In genomic region chr6:147287869-147288271, GRCh38 we compare ENCODE assay signal across 14 cellular contexts.
A peak's percentile ranks its signal among the peaks of the same experiment; 100 is the strongest.
DNase-seq lines count a peak whose midpoint lies in the region; ATAC-seq, FAIRE-seq and TF ChIP-seq lines count a peak whose summit lies in the region.
"Had no signal": no experiment of that assay in that cellular context is flagged by ENCODE, and none has a peak within 500 bp of the region (broad histone marks: within the 10 kb centered on the region; RNA-seq: fewer than 3 reads in every experiment).

No MANE protein-coding gene starts in this region.

- H3K27ac Mint-ChIP-seq in activated CD4-positive, alpha-beta T cell treated with anti-CD3 and anti-CD28 coated beads, Interleukin-2, amount 10 ng/mL, durations not matched to agents 24 days and 14 days, result peak overlapping the region; percentile 70
- H3K27ac Mint-ChIP-seq: type B pancreatic cell, WTC11 had no signal

- H3K27me3 Mint-ChIP-seq in activated CD4-positive, alpha-beta T cell treated with anti-CD3 and anti-CD28 coated beads, Interleukin-2, amount 10 ng/mL, durations not matched to agents 24 days and 14 days, result no peaks in the 10 kb centered on the region
- H3K27me3 Mint-ChIP-seq: type B pancreatic cell had no signal

- peaks cover 25% of the 10 kb centered on the region for H3K4me1 Mint-ChIP-seq in activated CD4-positive, alpha-beta T cell treated with anti-CD3 and anti-CD28 coated beads, Interleukin-2, amount 10 ng/mL, durations not matched to agents 24 days and 14 days
- H3K4me1 Mint-ChIP-seq: WTC11 had no signal

- H3K9me3 ChIP-seq in adipocyte (ENCODE audit: control insufficient read depth, low read length), result no peaks in the 10 kb centered on the region
- H3K9me3 ChIP-seq: gastroesophageal sphincter had no signal

- H3K36me3 ChIP-seq in adipocyte (ENCODE audit: control insufficient read depth, insufficient read depth, low read length, severe bottlenecking), result peaks cover 26% of the 10 kb centered on the region

- ATAC-seq in foreskin keratinocyte, result peak; percentile 94
- ATAC-seq in GM19023 (IDR thresholded peaks at IDR 0.05; ENCODE audit: unreplicated experiment), result no peak
- ATAC-seq: gastroesophageal sphincter, WTC11 had no signal

- H3K27me3 ChIP-seq in adipocyte (replicated peaks; ENCODE audit: control insufficient read depth, insufficient read depth, low read length) (no peaks in the 10 kb centered on the region), foreskin keratinocyte (no peaks in the 10 kb centered on the region)
- H3K27me3 ChIP-seq: gastroesophageal sphincter had no signal

- TF ChIP-seq CTCF in foreskin keratinocyte (conservative IDR thresholded peaks at IDR 0.05), result no peak

- intact Hi-C loops in activated CD4-positive, alpha-beta T cell treated with anti-CD3 and anti-CD28 coated beads, Interleukin-2, amount 10 ng/mL, durations not matched to agents 24 days and 14 days (cut with micrococcal nuclease), result loop anchor here (10.0 kb wide), 1 partner anchor 97 kb away; no protein-coding TSS in a partner anchor

- H3K4me3 ChIP-seq in adipocyte (ENCODE audit: low read length), result no peak overlapping the region
- H3K4me3 ChIP-seq: gastroesophageal sphincter had no signal

- no peak for FAIRE-seq in urothelium cell line (lab: Jason Lieb, UNC)
- FAIRE-seq: A204.1 had no signal

- H3K27ac ChIP-seq in foreskin keratinocyte (no peak overlapping the region), caudate nucleus (ENCODE audit: low read depth, low read length) (no peak overlapping the region)
- H3K27ac ChIP-seq: gastroesophageal sphincter had no signal

- H3K36me3 Mint-ChIP-seq in activated CD4-positive, alpha-beta T cell treated with anti-CD3 and anti-CD28 coated beads, Interleukin-2, amount 10 ng/mL, durations not matched to agents 24 days and 14 days (ENCODE audit: low read depth), result peaks cover 3% of the 10 kb centered on the region

- H3K4me1 ChIP-seq in adipocyte (ENCODE audit: control insufficient read depth, insufficient read depth, low read length) (peaks cover 35% of the 10 kb centered on the region), foreskin keratinocyte (peaks cover 10% of the 10 kb centered on the region)

- H3K9ac ChIP-seq in adipocyte (ENCODE audit: low read length), result no peak overlapping the region

- no peaks in the 10 kb centered on the region for H3K9me3 Mint-ChIP-seq in activated CD4-positive, alpha-beta T cell treated with anti-CD3 and anti-CD28 coated beads, Interleukin-2, amount 10 ng/mL, durations not matched to agents 24 days and 14 days
- H3K9me3 Mint-ChIP-seq: type B pancreatic cell had no signal

- DNase-seq in activated CD4-positive, alpha-beta T cell treated with anti-CD3 and anti-CD28 coated beads, Interleukin-2, amount 10 ng/mL, durations not matched to agents 24 days and 14 days, result no peak
- no peak for DNase-seq in activated CD4-positive, alpha-beta T cell treated with anti-CD3 and anti-CD28 coated beads for 1 hour
- peak; percentile 60 for DNase-seq in adipocyte (ENCODE audit: low read depth)
- peak; percentile 39 to 68 for DNase-seq in foreskin keratinocyte
- peak; percentile 41 for DNase-seq in urothelium cell line (ENCODE audit: low spot score)
- DNase-seq in anterior cingulate cortex (lab: John Stamatoyannopoulos, UW), result no peak
- no peak for DNase-seq in caudate nucleus (lab: John Stamatoyannopoulos, UW)
- DNase-seq: activated naive CD4-positive, alpha-beta T cell treated with Interleukin-2 at 50 U/mL for 16 hours; stimulated activated CD4-positive, alpha-beta T cell treated with anti-CD3 and anti-CD28 coated beads, Interleukin-4, amount 100 ng/mL, for 4 hours had no signal

- no peak overlapping the region for H3K4me3 Mint-ChIP-seq in activated CD4-positive, alpha-beta T cell treated with anti-CD3 and anti-CD28 coated beads, Interleukin-2, amount 10 ng/mL, durations not matched to agents 24 days and 14 days
- H3K4me3 Mint-ChIP-seq: type B pancreatic cell, WTC11 had no signal

Comparison
In these comparisons a context has a peak if more than half of its experiments do, and no peak if none do; other contexts are left out.
1. DNase-seq: peak in adipocyte (single experiment), foreskin keratinocyte (2 of 2) and urothelium cell line (single experiment); none in activated CD4-positive, alpha-beta T cell treated with anti-CD3 and anti-CD28 coated beads, Interleukin-2, amount 10 ng/mL, durations not matched to agents 24 days and 14 days (single experiment), activated CD4-positive, alpha-beta T cell treated with anti-CD3 and anti-CD28 coated beads for 1 hour (single experiment), anterior cingulate cortex (0 of 58) and caudate nucleus (0 of 61).